Comparison of ENCODE assay signal across 9 cellular contexts in genomic region chr14:71324767-71325272, GRCh38. TPM values are rescaled to one million over a fixed set of nuclear protein-coding genes. Genes with fewer than 3 reads are reported as not detected.
A peak's percentile ranks its signal among the peaks of the same experiment; 100 is the strongest.
DNase-seq lines count a peak whose midpoint lies in the region; ATAC-seq and TF ChIP-seq lines count a peak whose summit lies in the region.
"Had no signal": no experiment of that assay in that cellular context is flagged by ENCODE, and none has a peak within 500 bp of the region (broad histone marks: within the 10 kb centered on the region; RNA-seq: fewer than 3 reads in every experiment).

No MANE protein-coding gene starts in this region.

- TF ChIP-seq CTCF in GM10266 (IDR thresholded peaks at IDR 0.05; ENCODE audit: control insufficient read depth, insufficient read depth, low read depth, missing control alignments) = no peak
- no peak for TF ChIP-seq CTCF in NB4 (IDR thresholded peaks at IDR 0.05; ENCODE audit: low read depth, low read length)
- no peak for TF ChIP-seq CTCF in adrenal gland (IDR thresholded peaks at IDR 0.05)
- TF ChIP-seq CTCF in neural progenitor cell (IDR thresholded peaks at IDR 0.05) = no peak
- no peak for TF ChIP-seq CTCF in MM.1S (IDR thresholded peaks at IDR 0.05; ENCODE audit: low read length)

- DNase-seq in GM10266 (ENCODE audit: extremely low spot score) = peak; percentile 54
- peak; percentile 79 for DNase-seq in NB4 (ENCODE audit: low read depth)
- DNase-seq in adrenal gland = peak in 4 of 7 donors; percentile 15 to 36 (median 26)
- DNase-seq in neural progenitor cell (ENCODE audit: low spot score) = peak; percentile 20
- DNase-seq in MM.1S = no peak
- DNase-seq in NCI-H1694 treated with DMSO at 0.1 percent for 48 hours (lab: John Stamatoyannopoulos, UW) = no peak
- no peak for DNase-seq in NCI-H1436 treated with DMSO at 0.1 percent for 48 hours (lab: John Stamatoyannopoulos, UW)

- intact Hi-C loops in adrenal gland (cut with DNase I) = loop anchor here in 1 of 2 donors (10.0 kb wide), 1 partner anchor 420 kb away; no protein-coding TSS in a partner anchor

- H3K27ac Mint-ChIP-seq in neural progenitor cell = no peak overlapping the region

- WGBS in adrenal gland, 4 donors = 40 to 47% (median 44%) methylated on average over 6 of the region's 6 CpGs

- H3K36me3 ChIP-seq in adrenal gland (replicated peaks in 1 of 2) = no peaks in the 10 kb centered on the region
- no peaks in the 10 kb centered on the region for H3K36me3 ChIP-seq in neural progenitor cell
- H3K36me3 ChIP-seq in MM.1S (replicated peaks; ENCODE audit: insufficient read depth, low read length) = no peaks in the 10 kb centered on the region

- H4K20me1 ChIP-seq in neural progenitor cell (ENCODE audit: low read depth) (peaks cover 24% of the 10 kb centered on the region), MM.1S (ENCODE audit: insufficient read depth, low read length) (no peaks in the 10 kb centered on the region)

- no peak overlapping the region for H3K4me3 ChIP-seq in NB4 (ENCODE audit: low read depth, low read length)
- H3K4me3 ChIP-seq in adrenal gland = no peak overlapping the region
- H3K4me3 ChIP-seq in neural progenitor cell = no peak overlapping the region
- no peak overlapping the region for H3K4me3 ChIP-seq in MM.1S (ENCODE audit: low read length)

- peaks cover 2% of the 10 kb centered on the region for H3K27me3 Mint-ChIP-seq in neural progenitor cell (ENCODE audit: insufficient read depth, low read depth)

- peaks cover 35% of the 10 kb centered on the region for H3K4me1 Mint-ChIP-seq in neural progenitor cell

- no peak overlapping the region for H2AFZ ChIP-seq in neural progenitor cell (replicated peaks)
- H2AFZ ChIP-seq in MM.1S (ENCODE audit: low read length) = no peak overlapping the region

- H3K9ac ChIP-seq in neural progenitor cell (no peak overlapping the region), MM.1S (ENCODE audit: low read length) (no peak overlapping the region)

- H3K79me2 ChIP-seq in neural progenitor cell (ENCODE audit: low read depth) (peaks cover 89% of the 10 kb centered on the region), MM.1S (ENCODE audit: low read length) (peaks cover 67% of the 10 kb centered on the region)

- TF ChIP-seq POLR2A in NB4 (IDR thresholded peaks at IDR 0.05; ENCODE audit: extremely low read depth, insufficient read length) (no peak), adrenal gland (IDR thresholded peaks at IDR 0.05) (no peak)

- no peak overlapping the region for H3K4me3 Mint-ChIP-seq in neural progenitor cell
- H3K4me3 Mint-ChIP-seq: neural crest cell had no signal

- no peak overlapping the region for H3K27ac ChIP-seq in adrenal gland
- no peak overlapping the region for H3K27ac ChIP-seq in neural progenitor cell
- no peak overlapping the region for H3K27ac ChIP-seq in MM.1S (ENCODE audit: low read length)

- ATAC-seq in GM19467 (IDR thresholded peaks at IDR 0.05; ENCODE audit: unreplicated experiment) = no peak

- H3K4me2 ChIP-seq in neural progenitor cell (peak overlapping the region; percentile 46), MM.1S (ENCODE audit: low read depth, low read length) (no peak overlapping the region)

- H3K9me3 Mint-ChIP-seq in neural progenitor cell = peaks cover 17% of the 10 kb centered on the region
- H3K9me3 Mint-ChIP-seq: neural crest cell had no signal

- H3K9me2 ChIP-seq in MM.1S (replicated peaks; ENCODE audit: insufficient read depth, low read length) = no peaks in the 10 kb centered on the region

- H3K4me1 ChIP-seq in adrenal gland (replicated peaks in 1 of 2) (peaks cover 14 to 44% of the 10 kb centered on the region in 2 donors), neural progenitor cell (peaks cover 32% of the 10 kb centered on the region), MM.1S (ENCODE audit: low read length) (peaks cover 17% of the 10 kb centered on the region)

- H3F3A ChIP-seq in neural progenitor cell (ENCODE audit: low read depth) = peaks cover 17% of the 10 kb centered on the region
- H3F3A ChIP-seq in MM.1S (ENCODE audit: insufficient read depth, low read length) = peaks cover 8% of the 10 kb centered on the region; the same call in 1 of the 2 replicates

- H3K9me3 ChIP-seq in adrenal gland (replicated peaks in 1 of 3) (no peaks in the 10 kb centered on the region), neural progenitor cell (ENCODE audit: low read depth) (no peaks in the 10 kb centered on the region), MM.1S (replicated peaks; ENCODE audit: insufficient read depth, low read length) (no peaks in the 10 kb centered on the region)

- peaks cover 31% of the 10 kb centered on the region for H3K36me3 Mint-ChIP-seq in neural progenitor cell

- H3K27me3 ChIP-seq in adrenal gland = no peaks in the 10 kb centered on the region
- H3K27me3 ChIP-seq in neural progenitor cell = no peaks in the 10 kb centered on the region
- H3K27me3 ChIP-seq in MM.1S (replicated peaks; ENCODE audit: insufficient read depth, low read length) = no peaks in the 10 kb centered on the region

RNA-seq across cellular contexts. Expression of gene SIPA1L1, which starts 4.5 kb away (rescaled TPM):
- total RNA-seq in adrenal gland (100 to 1,000 TPM in 1 of 8 donors, 10 to 100 TPM in 7; 40.9 to 104 (median 76.1) TPM), neural progenitor cell (ENCODE audit: low replicate concordance) (28.7 and 30.0 TPM in 2 replicates)
- polyA plus RNA-seq in adrenal gland = 10 to 100 TPM; 31.6 to 78.1 (median 77.7) TPM

Comparison
In these comparisons a context has a peak if more than half of its experiments do, and no peak if none do; other contexts are left out.
1. DNase-seq: peak in GM10266 (single experiment), NB4 (single experiment), adrenal gland (4 of 7) and neural progenitor cell (single experiment); none in MM.1S (single experiment), NCI-H1694 treated with DMSO at 0.1 percent for 48 hours (single experiment) and NCI-H1436 treated with DMSO at 0.1 percent for 48 hours (single experiment).